Comparison of ENCODE assay signal across 33 cellular contexts in the genomic region with DNA sequence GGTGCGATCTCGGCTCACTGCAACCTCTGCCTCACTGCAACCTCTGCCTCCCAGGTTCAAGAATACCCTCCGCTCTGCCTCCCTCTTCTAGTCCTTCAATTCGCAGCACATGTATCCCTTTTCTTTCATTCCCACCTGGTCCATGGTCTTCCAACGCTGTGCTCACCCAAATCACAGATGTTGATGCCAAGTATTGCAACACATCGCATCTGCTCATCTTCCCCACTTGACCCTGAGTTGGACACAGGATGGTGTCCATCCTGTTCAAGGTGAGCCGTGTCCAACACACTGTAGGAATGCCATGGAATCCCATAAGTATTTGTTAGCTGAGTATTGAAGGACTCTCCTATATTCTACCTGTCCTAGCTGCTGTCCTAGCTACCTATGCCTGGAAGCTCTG.
"Had no signal": no experiment of that assay in that cellular context is flagged by ENCODE, and none has a peak within 500 bp of the region (broad histone marks: within the 10 kb centered on the region; RNA-seq: fewer than 3 reads in every experiment).

No MANE protein-coding gene starts in this region.

- ATAC-seq: activated CD4-positive, CD25-positive, alpha-beta regulatory T cell treated with anti-CD3 and anti-CD28 coated beads, Interleukin-2, amount 50 U/mL, for 24 hours; activated CD8-positive, alpha-beta T cell treated with anti-CD3 and anti-CD28 coated beads for 36 hours; activated naive CD8-positive, alpha-beta T cell treated with anti-CD3 and anti-CD28 coated beads, Interleukin-2, amount 50 U/mL, for 24 hours; activated T-cell treated with anti-CD3 and anti-CD28 coated beads, Interleukin-2, amount 50 U/mL, for 4 hours; activated T-helper 17 cell treated with anti-CD3 and anti-CD28 coated beads, Interleukin-2, amount 50 U/mL, for 72 hours; body of pancreas; gastroesophageal sphincter; T-helper 17 cell had no signal

- H3K27ac ChIP-seq: adrenal gland, body of pancreas, epithelial cell of prostate, esophagus squamous epithelium, gastroesophageal sphincter, WERI-Rb-1 had no signal

- H3K9me3 ChIP-seq: adrenal gland, body of pancreas, esophagus squamous epithelium, gastroesophageal sphincter had no signal

- H3K27me3 Mint-ChIP-seq: activated B cell treated with CpG ODN at 0.5 μM for 24 hours; activated naive CD4-positive, alpha-beta T cell treated with anti-CD3 and anti-CD28 coated beads, Interleukin-2, amount 50 U/mL, for 24 hours; activated naive CD8-positive, alpha-beta T cell treated with anti-CD3 and anti-CD28 coated beads for 36 hours; activated naive CD8-positive, alpha-beta T cell treated with anti-CD3 and anti-CD28 coated beads, Interleukin-2, amount 50 U/mL, for 24 hours; activated T-helper 17 cell treated with anti-CD3 and anti-CD28 coated beads, Interleukin-2, amount 50 U/mL, for 72 hours; T-helper 17 cell had no signal

- H3K4me3 Mint-ChIP-seq: activated B cell treated with CpG ODN at 0.5 μM for 24 hours; activated CD8-positive, alpha-beta T cell treated with anti-CD3 and anti-CD28 coated beads for 36 hours; activated naive CD4-positive, alpha-beta T cell treated with anti-CD3 and anti-CD28 coated beads, Interleukin-2, amount 50 U/mL, for 24 hours; activated naive CD8-positive, alpha-beta T cell treated with anti-CD3 and anti-CD28 coated beads for 36 hours; activated naive CD8-positive, alpha-beta T cell treated with anti-CD3 and anti-CD28 coated beads, Interleukin-2, amount 50 U/mL, for 24 hours; activated T-cell treated with anti-CD3 and anti-CD28 coated beads, Interleukin-2, amount 50 U/mL, for 4 hours; activated T-helper 17 cell treated with anti-CD3 and anti-CD28 coated beads, Interleukin-2, amount 50 U/mL, for 72 hours; T-helper 17 cell; T-helper 2 cell treated with Interferon-gamma antibody and Interleukin-4, amounts not matched to agents 5 μg/mL and 100 μg/mL, for 36 hours had no signal

- H3K4me1 ChIP-seq: adrenal gland, body of pancreas, gastroesophageal sphincter had no signal

- H3K27me3 ChIP-seq: adrenal gland, body of pancreas, esophagus squamous epithelium, gastroesophageal sphincter had no signal

- H3K4me3 ChIP-seq: adrenal gland, body of pancreas, esophagus squamous epithelium, gastroesophageal sphincter had no signal

- DNase-seq: activated B cell treated with CpG ODN at 0.5 μM for 24 hours; activated CD4-positive, alpha-beta T cell treated with anti-CD3 and anti-CD28 coated beads for 48 hours; activated CD4-positive, alpha-beta T cell treated with anti-CD3 and anti-CD28 coated beads, Interleukin-2, amount 50 U/mL, for 1 hour; activated CD4-positive, alpha-beta T cell treated with anti-CD3 and anti-CD28 coated beads, Interleukin-2, amount 50 U/mL, for 48 hours; activated CD8-positive, alpha-beta memory T cell treated with anti-CD3 and anti-CD28 coated beads for 24 hours; activated CD8-positive, alpha-beta T cell treated with anti-CD3 and anti-CD28 coated beads for 36 hours; activated effector memory CD4-positive, alpha-beta T cell treated with Interleukin-2 at 50 U/mL for 16 hours; activated gamma-delta T cell treated with Interleukin-2 at 50 U/mL for 16 hours; activated naive CD4-positive, alpha-beta T cell treated with Interleukin-2 at 50 U/mL for 16 hours; activated naive CD8-positive, alpha-beta T cell treated with anti-CD3 and anti-CD28 coated beads for 36 hours; activated naive CD8-positive, alpha-beta T cell treated with anti-CD3 and anti-CD28 coated beads, Interleukin-2, amount 50 U/mL, for 24 hours; activated T-cell treated with anti-CD3 and anti-CD28 coated beads, Interleukin-2, amount 50 U/mL, for 4 hours; adrenal gland; amygdala; aorta; body of pancreas; caudate nucleus; effector CD8-positive, alpha-beta T cell; esophagus squamous epithelium; foreskin melanocyte; T-helper 1 cell; T-helper 17 cell; T1000; WERI-Rb-1 had no signal

- H3K36me3 Mint-ChIP-seq: activated naive CD4-positive, alpha-beta T cell treated with anti-CD3 and anti-CD28 coated beads, Interleukin-2, amount 50 U/mL, for 24 hours; activated naive CD8-positive, alpha-beta T cell treated with anti-CD3 and anti-CD28 coated beads for 36 hours had no signal

- FAIRE-seq: colon, endometrium, endothelial cell of umbilical vein had no signal

- H3K9me3 Mint-ChIP-seq: activated B cell treated with CpG ODN at 0.5 μM for 24 hours; activated CD8-positive, alpha-beta T cell treated with anti-CD3 and anti-CD28 coated beads for 36 hours; activated naive CD4-positive, alpha-beta T cell treated with anti-CD3 and anti-CD28 coated beads, Interleukin-2, amount 50 U/mL, for 24 hours; activated naive CD8-positive, alpha-beta T cell treated with anti-CD3 and anti-CD28 coated beads for 36 hours; activated naive CD8-positive, alpha-beta T cell treated with anti-CD3 and anti-CD28 coated beads, Interleukin-2, amount 50 U/mL, for 24 hours; activated T-cell treated with anti-CD3 and anti-CD28 coated beads, Interleukin-2, amount 50 U/mL, for 4 hours; activated T-helper 17 cell treated with anti-CD3 and anti-CD28 coated beads, Interleukin-2, amount 50 U/mL, for 72 hours; T-helper 2 cell treated with Interferon-gamma antibody and Interleukin-4, amounts not matched to agents 5 μg/mL and 100 μg/mL, for 36 hours had no signal

- H3K36me3 ChIP-seq: adrenal gland, esophagus squamous epithelium, gastroesophageal sphincter, WERI-Rb-1 had no signal

- H3K27ac Mint-ChIP-seq: activated B cell treated with CpG ODN at 0.5 μM for 24 hours; activated CD8-positive, alpha-beta T cell treated with anti-CD3 and anti-CD28 coated beads for 36 hours; activated naive CD4-positive, alpha-beta T cell treated with anti-CD3 and anti-CD28 coated beads, Interleukin-2, amount 50 U/mL, for 24 hours; activated naive CD8-positive, alpha-beta T cell treated with anti-CD3 and anti-CD28 coated beads for 36 hours; activated naive CD8-positive, alpha-beta T cell treated with anti-CD3 and anti-CD28 coated beads, Interleukin-2, amount 50 U/mL, for 24 hours; activated T-helper 17 cell treated with anti-CD3 and anti-CD28 coated beads, Interleukin-2, amount 50 U/mL, for 72 hours; T-helper 17 cell; T-helper 2 cell treated with Interferon-gamma antibody and Interleukin-4, amounts not matched to agents 5 μg/mL and 100 μg/mL, for 36 hours had no signal
